8 cellular contexts compared by ENCODE assay signal in the genomic region with DNA sequence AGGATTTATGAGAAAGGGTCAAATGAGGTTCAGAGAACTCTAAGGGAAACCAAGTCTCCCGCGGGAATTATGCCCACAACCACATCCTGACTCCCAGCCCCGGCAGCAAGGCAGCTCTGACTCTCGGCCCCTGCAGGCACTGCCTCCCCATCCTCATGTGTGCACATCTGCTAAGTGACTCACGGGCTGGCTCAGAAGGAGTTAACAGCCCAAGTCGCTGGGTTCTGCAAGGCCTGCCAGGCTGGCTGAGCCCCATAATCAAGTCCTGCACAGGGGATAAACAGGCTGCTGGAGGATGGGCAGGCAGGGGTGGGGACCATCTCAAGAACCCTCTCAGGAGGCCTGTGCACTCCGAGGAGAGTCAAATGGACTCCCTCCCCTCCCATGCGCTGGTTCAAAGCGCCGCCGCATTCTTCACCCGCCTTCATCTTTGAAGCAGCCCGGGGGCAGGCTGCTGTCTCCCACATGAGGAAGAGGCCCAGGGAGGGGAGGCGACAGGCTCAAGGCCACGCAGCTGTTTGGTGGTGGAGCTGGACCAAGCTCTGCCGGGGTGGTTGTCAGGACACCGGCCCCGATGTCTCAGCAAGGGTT.
A peak's percentile ranks its signal among the peaks of the same experiment; 100 is the strongest.
DNase-seq lines count a peak whose midpoint lies in the region.
"Had no signal": no experiment of that assay in that cellular context is flagged by ENCODE, and none has a peak within 500 bp of the region (broad histone marks: within the 10 kb centered on the region; RNA-seq: fewer than 3 reads in every experiment).

No MANE protein-coding gene starts in this region.

- peak overlapping the region in 17 of 21 experiments; percentile 8 to 86 (median 61) for H3K27ac ChIP-seq in skin epidermis
- H3K27ac ChIP-seq: Peyer's patch had no signal

- DNase-seq in GF-D8 (lab: John Stamatoyannopoulos, UW) (peak; percentile 16), NCI-H524 treated with DMSO at 0.1 percent for 48 hours (lab: John Stamatoyannopoulos, UW) (peak; percentile 34), fibroblast of the conjunctiva (ENCODE audit: low read depth) (peak; percentile 76), RPMI8226 (no peak), SIG-M5 (lab: John Stamatoyannopoulos, UW) (no peak)
- DNase-seq in stimulated activated CD4-positive, alpha-beta T cell treated with anti-CD3 and anti-CD28 coated beads, Interleukin-2, amount 100 ng/mL, for 48 hours = no peak

- no peak overlapping the region for H3K4me3 ChIP-seq in skin epidermis
- H3K4me3 ChIP-seq: Peyer's patch had no signal

Comparison
In these comparisons a context has a peak if more than half of its experiments do, and no peak if none do; other contexts are left out.
1. DNase-seq: peak in GF-D8 (single experiment), NCI-H524 treated with DMSO at 0.1 percent for 48 hours (single experiment) and fibroblast of the conjunctiva (single experiment); none in RPMI8226 (single experiment), stimulated activated CD4-positive, alpha-beta T cell treated with anti-CD3 and anti-CD28 coated beads, Interleukin-2, amount 100 ng/mL, for 48 hours (0 of 2) and SIG-M5 (single experiment).